8 cellular contexts compared by ENCODE assay signal in genomic region chr18:80033181-80034067, GRCh38. TPM values are rescaled to one million over a fixed set of nuclear protein-coding genes. Genes with fewer than 3 reads are reported as not detected.
DNase-seq lines count a peak whose midpoint lies in the region; ATAC-seq and TF ChIP-seq lines count a peak whose summit lies in the region.

No MANE protein-coding gene starts in this region.

- no peaks in the 10 kb centered on the region for H3K27me3 Mint-ChIP-seq in activated naive CD8-positive, alpha-beta T cell treated with anti-CD3 and anti-CD28 coated beads for 36 hours

- peaks cover 10% of the 10 kb centered on the region for H3K4me1 ChIP-seq in Panc1 (ENCODE audit: control insufficient read depth, insufficient read depth, low read length)
- H3K4me1 ChIP-seq in hepatocyte (ENCODE audit: insufficient read depth) = peaks cover 11% of the 10 kb centered on the region

- DNase-seq in Panc1 (ENCODE audit: low read depth, low spot score) (no peak), hepatocyte (ENCODE audit: low spot score) (no peak), skeletal muscle cell (ENCODE audit: low read depth) (no peak), COR-L47 (lab: John Stamatoyannopoulos, UW) (no peak), cortex of kidney (lab: John Stamatoyannopoulos, UW) (no peak)
- no peak for DNase-seq in activated naive CD8-positive, alpha-beta T cell treated with anti-CD3 and anti-CD28 coated beads for 36 hours

- CTCF ChIA-PET in Panc1 (lab: Charles Lee) = interaction anchor here (0.6 to 0.9 kb wide), 5 partner anchors 9 to 223 kb away, joined by 3 to 12 read pairs (median 3); no protein-coding TSS in a partner anchor

- H2AFZ ChIP-seq in hepatocyte = peak overlapping the region; percentile 88

- H3K36me3 Mint-ChIP-seq in activated naive CD8-positive, alpha-beta T cell treated with anti-CD3 and anti-CD28 coated beads for 36 hours = peaks cover 16% of the 10 kb centered on the region

- peak overlapping the region; percentile 89 for H3K27ac Mint-ChIP-seq in activated naive CD8-positive, alpha-beta T cell treated with anti-CD3 and anti-CD28 coated beads for 36 hours

- H3K9me3 Mint-ChIP-seq in activated naive CD8-positive, alpha-beta T cell treated with anti-CD3 and anti-CD28 coated beads for 36 hours = no peaks in the 10 kb centered on the region

- TF ChIP-seq CTCF in Panc1 (IDR thresholded peaks at IDR 0.05) (no peak), hepatocyte (IDR thresholded peaks at IDR 0.05; ENCODE audit: poor library complexity) (no peak)

- H3K27me3 ChIP-seq in Panc1 (ENCODE audit: control insufficient read depth, insufficient read depth, low read length) = no peaks in the 10 kb centered on the region
- H3K27me3 ChIP-seq in hepatocyte = no peaks in the 10 kb centered on the region

- peaks cover 29% of the 10 kb centered on the region for H3K79me2 ChIP-seq in hepatocyte

- no peaks in the 10 kb centered on the region; the same call in none of the 2 replicates for H3K36me3 ChIP-seq in Panc1 (ENCODE audit: control insufficient read depth, insufficient read depth, low read length)
- no peaks in the 10 kb centered on the region for H3K36me3 ChIP-seq in hepatocyte (replicated peaks; ENCODE audit: insufficient read depth, low read depth)

- no peaks in the 10 kb centered on the region for H4K20me1 ChIP-seq in hepatocyte (ENCODE audit: insufficient read depth, poor library complexity, severe bottlenecking)

- intact Hi-C loops in Panc1 (cut with micrococcal nuclease; ENCODE audit: unreplicated experiment) = loop anchor here (10.0 kb wide), 1 partner anchor 121 kb away; no protein-coding TSS in a partner anchor

- in situ Hi-C loops in Panc1 (cut with HindIII; ENCODE audit: low pct_unique_long_range_greater_than_20kb, low sequenced_read_pairs) = no loop called here

- H3K9me3 ChIP-seq in Panc1 (ENCODE audit: control insufficient read depth, insufficient read depth, low read depth, low read length) = no peaks in the 10 kb centered on the region
- no peaks in the 10 kb centered on the region for H3K9me3 ChIP-seq in hepatocyte (ENCODE audit: low read depth)

- H3K4me1 Mint-ChIP-seq in activated naive CD8-positive, alpha-beta T cell treated with anti-CD3 and anti-CD28 coated beads for 36 hours = peaks cover 29% of the 10 kb centered on the region

- WGBS in hepatocyte (ENCODE audit: low lambda C conversion rate, missing lambda C conversion rate) = 13% methylated on average over 39 of the region's 90 CpGs

- no TSS peak for BruUV-seq in Panc1 (replicated peaks; lab: Mats Ljungman, UMichigan)

- no peaks in the 10 kb centered on the region for H3K9me2 ChIP-seq in hepatocyte (replicated peaks; ENCODE audit: insufficient read depth)

- POLR2A ChIA-PET in Panc1 (lab: Charles Lee) = interaction anchor here (0.6 to 1.6 kb wide), 7 partner anchors 44 to 114 kb away, joined by 3 to 11 read pairs (median 4); partner anchors contain the start of gene ADNP2

- ATAC-seq in GM18858 (IDR thresholded peaks at IDR 0.05; ENCODE audit: unreplicated experiment) (peak; percentile 41), HG02938 (IDR thresholded peaks at IDR 0.05; ENCODE audit: unreplicated experiment) (peak; percentile 62), Panc1 (peak; percentile 89)

- peak overlapping the region; percentile 82 for H3K27ac ChIP-seq in Panc1 (ENCODE audit: low read length)
- peak overlapping the region; percentile 92 for H3K27ac ChIP-seq in hepatocyte

- peak overlapping the region; percentile 93 for H3K4me2 ChIP-seq in hepatocyte

- H3K4me3 ChIP-seq in Panc1 (ENCODE audit: low read depth in 2 of 2, low read length in 2 of 2) = peak overlapping the region; percentile 72 to 82
- peak overlapping the region; percentile 50 for H3K4me3 ChIP-seq in hepatocyte
- H3K4me3 ChIP-seq in skeletal muscle cell (ENCODE audit: low read depth, low read length) = peak overlapping the region; percentile 78

- H3K4me3 Mint-ChIP-seq in activated naive CD8-positive, alpha-beta T cell treated with anti-CD3 and anti-CD28 coated beads for 36 hours = peak overlapping the region; percentile 90

RNA-seq across cellular contexts. Expression of gene RBFA, which starts 0.8 kb away (rescaled TPM):
- 83.1 TPM for total RNA-seq in Panc1 (2021; ENCODE audit: unreplicated experiment)
- polyA plus RNA-seq in Panc1 (2012; ENCODE audit: insufficient read length) = 59.9 TPM
- 10 to 100 TPM; 53.0 to 54.8 TPM for total RNA-seq in activated naive CD8-positive, alpha-beta T cell treated with anti-CD3 and anti-CD28 coated beads for 36 hours
- total RNA-seq in hepatocyte = 20.7 and 29.4 TPM in 2 replicates
- 21.2 and 21.4 TPM in 2 replicates for polyA plus RNA-seq in hepatocyte

RNA-seq across cellular contexts. Expression of gene TXNL4A, which starts 45.1 kb away (rescaled TPM):
- total RNA-seq in Panc1 (2021; ENCODE audit: unreplicated experiment) (416 TPM), hepatocyte (54.2 and 71.9 TPM in 2 replicates)
- 387 TPM for polyA plus RNA-seq in Panc1 (2012; ENCODE audit: insufficient read length)
- 100 to 1,000 TPM; 230 to 241 TPM for total RNA-seq in activated naive CD8-positive, alpha-beta T cell treated with anti-CD3 and anti-CD28 coated beads for 36 hours
- polyA plus RNA-seq in hepatocyte = 227 and 254 TPM in 2 replicates
